11 cellular contexts compared by ENCODE assay signal in genomic region chr1:210313046-210313445, GRCh38.
"Had no signal": no experiment of that assay in that cellular context is flagged by ENCODE, and none has a peak within 500 bp of the region (broad histone marks: within the 10 kb centered on the region; RNA-seq: fewer than 3 reads in every experiment).

No MANE protein-coding gene starts in this region.

- H3K36me3 Mint-ChIP-seq: IgD-negative memory B cell had no signal

- H3K9me3 Mint-ChIP-seq: HFFc6, IgD-negative memory B cell had no signal

- ATAC-seq: HCT116, HepG2 had no signal

- H3K4me3 ChIP-seq: GM23248, HAP-1 had no signal

- H3K36me3 ChIP-seq: HAP-1 had no signal

- H3K27ac Mint-ChIP-seq: HFFc6, IgD-negative memory B cell had no signal

- H3K4me1 ChIP-seq: HAP-1 had no signal

- H3K4me3 Mint-ChIP-seq: HFFc6 had no signal

- H3K27ac ChIP-seq: GM23248, HL-60, KMS-11 had no signal

- DNase-seq: GM23248, GOT3, H7, HFFc6, KBM-7 had no signal

- H3K9me3 ChIP-seq: HAP-1 had no signal
